Comparison of ENCODE assay signal across 10 cellular contexts in the genomic region with DNA sequence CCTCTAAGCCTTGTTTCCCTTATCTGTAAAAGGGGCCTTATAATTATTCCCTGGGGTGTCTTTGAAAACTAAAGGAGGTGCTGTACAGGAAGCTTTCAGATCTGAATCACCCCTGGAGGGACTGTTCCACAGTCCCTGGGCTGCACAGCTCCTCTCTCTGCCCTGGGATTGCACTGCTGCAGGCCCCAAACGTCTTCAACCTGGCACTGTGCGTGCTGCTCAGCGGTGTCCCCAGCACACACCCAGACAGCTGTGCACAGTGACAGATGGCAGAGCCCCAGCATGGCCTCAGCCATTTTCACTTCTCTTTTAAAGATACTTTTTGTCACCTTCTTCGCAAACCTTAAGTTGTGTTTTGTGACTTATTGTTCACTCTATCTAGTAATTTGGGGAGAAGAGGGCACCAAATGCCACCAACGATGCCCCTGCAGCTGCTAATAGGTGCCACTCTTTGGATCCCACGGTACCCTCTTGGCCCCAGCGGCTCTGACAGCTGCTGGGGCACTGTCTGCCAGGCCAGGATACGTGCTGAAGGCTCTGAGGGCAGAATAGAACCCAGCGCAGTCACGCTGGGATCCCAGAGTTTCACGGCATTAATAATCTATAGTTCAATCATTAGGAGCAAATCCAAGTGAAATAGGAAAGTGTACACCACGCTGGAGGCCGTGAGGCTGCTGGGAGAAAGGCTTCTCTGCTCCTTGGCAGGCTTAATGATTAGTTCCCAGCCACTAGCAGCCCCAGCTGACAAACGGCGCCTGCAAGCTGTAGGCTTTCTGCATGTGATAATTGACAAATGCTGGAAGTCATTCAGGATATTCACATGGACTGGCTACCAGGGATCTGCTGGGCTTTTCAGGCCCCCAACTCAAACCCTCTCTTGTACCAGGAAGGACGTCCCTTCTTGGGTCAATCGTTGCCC. TPM values are rescaled to one million over a fixed set of nuclear protein-coding genes. Genes with fewer than 3 reads are reported as not detected.
DNase-seq lines count a peak whose midpoint lies in the region; ATAC-seq, FAIRE-seq and TF ChIP-seq lines count a peak whose summit lies in the region.
"Had no signal": no experiment of that assay in that cellular context is flagged by ENCODE, and none has a peak within 500 bp of the region (broad histone marks: within the 10 kb centered on the region; RNA-seq: fewer than 3 reads in every experiment).

No MANE protein-coding gene starts in this region.

- H3K27ac ChIP-seq in HL-60 (replicated peaks) (peak overlapping the region; percentile 73), heart right ventricle (peak overlapping the region in 1 of 10 donors; percentile 44)

- peaks cover 0 to 8% of the 10 kb centered on the region in 2 donors for H3K9me3 Mint-ChIP-seq in activated naive CD4-positive, alpha-beta T cell treated with anti-CD3 and anti-CD28 coated beads, Interleukin-2, amount 50 U/mL, for 72 hours
- no peaks in the 10 kb centered on the region for H3K9me3 Mint-ChIP-seq in natural killer cell

- H3K4me1 ChIP-seq in heart right ventricle = peaks cover 0 to 24% (median 3%) of the 10 kb centered on the region in 9 donors

- H3K27me3 Mint-ChIP-seq in natural killer cell (ENCODE audit: low read depth in 2 of 2) = no peaks in the 10 kb centered on the region

- WGBS in heart right ventricle, 2 donors = 59 to 61% methylated on average over 17 of the region's 17 CpGs

- intact Hi-C loops in heart right ventricle (cut with DNase I) (loop anchor here in 1 of 10 donors (5.0 kb wide), 1 partner anchor 685 kb away; no protein-coding TSS in a partner anchor), natural killer cell (cut with micrococcal nuclease) (no loop called here)

- no peak overlapping the region for H3K27ac Mint-ChIP-seq in activated naive CD4-positive, alpha-beta T cell treated with anti-CD3 and anti-CD28 coated beads, Interleukin-2, amount 50 U/mL, for 72 hours
- H3K27ac Mint-ChIP-seq in natural killer cell = no peak overlapping the region

- H3K4me1 Mint-ChIP-seq in natural killer cell = no peaks in the 10 kb centered on the region

- H3K27me3 ChIP-seq in HL-60 (ENCODE audit: insufficient read depth, poor library complexity, severe bottlenecking) (no peaks in the 10 kb centered on the region), heart right ventricle (no peaks in the 10 kb centered on the region)

- H3K4me3 Mint-ChIP-seq in natural killer cell = no peak overlapping the region

- no peaks in the 10 kb centered on the region for H3K36me3 ChIP-seq in heart right ventricle

- H3K4me3 ChIP-seq in HL-60 (replicated peaks; ENCODE audit: insufficient read depth, low read length) (no peak overlapping the region), heart right ventricle (no peak overlapping the region)

- no peak for TF ChIP-seq CTCF in HL-60 (IDR thresholded peaks at IDR 0.05; ENCODE audit: insufficient read depth, low read length)
- no peak for TF ChIP-seq CTCF in heart right ventricle (IDR thresholded peaks at IDR 0.05)
- TF ChIP-seq CTCF in natural killer cell (IDR thresholded peaks at IDR 0.05) = no peak

- ATAC-seq in GM21737 (IDR thresholded peaks at IDR 0.05; ENCODE audit: unreplicated experiment) (peak; percentile 82), heart right ventricle (peak in 5 of 8 donors; percentile 58 to 86 (median 71)), natural killer cell (no peak)
- no peak for ATAC-seq in activated naive CD4-positive, alpha-beta T cell treated with anti-CD3 and anti-CD28 coated beads, Interleukin-2, amount 50 U/mL, for 72 hours

- DNase-seq in GM18507 (ENCODE audit: extremely low spot score, insufficient read length, low read depth) (peak; percentile 23), HL-60 (ENCODE audit: low read depth in 1 of 2, low spot score in 1 of 2) (peak in 1 of 2 experiments; percentile 49), heart right ventricle (no peak), NCI-H748 treated with DMSO at 0.1 percent for 48 hours (lab: John Stamatoyannopoulos, UW) (no peak), natural killer cell (no peak), ureter (ENCODE audit: low spot score) (no peak)
- DNase-seq in activated naive CD4-positive, alpha-beta T cell treated with anti-CD3 and anti-CD28 coated beads, Interleukin-2, amount 50 U/mL, for 72 hours (ENCODE audit: low spot score in 2 of 2) = no peak
- DNase-seq: activated T-cell treated with anti-CD3 and anti-CD28 coated beads, Interleukin-2, amount 50 U/mL, for 48 hours had no signal

- peaks cover 0 to 8% (median 0%) of the 10 kb centered on the region in 11 donors for H3K9me3 ChIP-seq in heart right ventricle

- H3K36me3 Mint-ChIP-seq in activated naive CD4-positive, alpha-beta T cell treated with anti-CD3 and anti-CD28 coated beads, Interleukin-2, amount 50 U/mL, for 72 hours = no peaks in the 10 kb centered on the region
- H3K36me3 Mint-ChIP-seq in natural killer cell = no peaks in the 10 kb centered on the region

- FAIRE-seq in GM18507 (lab: Jason Lieb, UNC) = peak; percentile 78

RNA-seq across cellular contexts. Expression of gene INSM1, which starts 50.5 kb away (rescaled TPM):
- total RNA-seq in heart right ventricle (under 1 TPM in 1 of 10 donors, not detected in 9; 0.09 TPM), natural killer cell (not detected), ureter (not detected)
- polyA plus RNA-seq in heart right ventricle = under 1 TPM; 0.01 to 0.07 TPM
- 1 to 10 TPM in 1 of 2 donors, under 1 TPM in 1; 0.41 to 7.0 TPM for total RNA-seq in activated naive CD4-positive, alpha-beta T cell treated with anti-CD3 and anti-CD28 coated beads, Interleukin-2, amount 50 U/mL, for 72 hours
- total RNA-seq: fibroblast of lung had no signal
- polyA plus RNA-seq: fibroblast of lung had no signal

Comparison
In these comparisons a context has a peak if more than half of its experiments do, and no peak if none do; other contexts are left out.
1. ATAC-seq: peak in GM21737 (single experiment) and heart right ventricle (5 of 8); none in activated naive CD4-positive, alpha-beta T cell treated with anti-CD3 and anti-CD28 coated beads, Interleukin-2, amount 50 U/mL, for 72 hours (0 of 2) and natural killer cell (0 of 3).